Comparison of ENCODE assay signal across 10 cellular contexts in genomic region chr1:246632584-246633168, GRCh38.
A peak's percentile ranks its signal among the peaks of the same experiment; 100 is the strongest.
DNase-seq lines count a peak whose midpoint lies in the region; ATAC-seq, FAIRE-seq and TF ChIP-seq lines count a peak whose summit lies in the region.
"Had no signal": no experiment of that assay in that cellular context is flagged by ENCODE, and none has a peak within 500 bp of the region (broad histone marks: within the 10 kb centered on the region; RNA-seq: fewer than 3 reads in every experiment).

No MANE protein-coding gene starts in this region.

- intact Hi-C loops in HepG2 (cut with micrococcal nuclease; ENCODE audit: unreplicated experiment): no loop called here

- no peak for FAIRE-seq in HepG2 (lab: Jason Lieb, UNC)
- FAIRE-seq: GM12892 had no signal

- CTCF ChIA-PET in HepG2 (lab: Yijun Ruan, JAX; ENCODE audit: low intra/inter-chr PET ratio, low total read pairs): no interaction called here

- TF ChIP-seq RAD21 in HepG2 (CRISPR knock-in tag; IDR thresholded peaks at IDR 0.05): no peak

- ATAC-seq in HepG2 (no peak), upper lobe of left lung (ENCODE audit: low FRiP score in 2 of 2) (peak; percentile 54 to 67)

- DNase-seq in HFFc6: peak; percentile 96
- no peak for DNase-seq in HepG2 (ENCODE audit: low spot score)
- DNase-seq in upper lobe of left lung: no peak
- DNase-seq in occipital lobe (lab: John Stamatoyannopoulos, UW): no peak
- DNase-seq in suprapubic skin (ENCODE audit: low spot score in 2 of 2): no peak
- no peak for DNase-seq in activated effector memory CD4-positive, alpha-beta T cell treated with Interleukin-2 at 50 U/mL for 16 hours
- DNase-seq: central memory CD4-positive, alpha-beta T cell; NCI-H524 had no signal

- H3K4me3 ChIP-seq in HepG2 (replicated peaks in 1 of 3; ENCODE audit: insufficient read depth in 1 of 3, low read depth in 2 of 3, low read length in 3 of 3): no peak overlapping the region
- peak overlapping the region in 1 of 4 donors; percentile 4 for H3K4me3 ChIP-seq in upper lobe of left lung
- H3K4me3 ChIP-seq in suprapubic skin: no peak overlapping the region

- H3K27ac Mint-ChIP-seq in HFFc6 (peak overlapping the region; percentile 98), brain (peak overlapping the region in 4 of 5 experiments; percentile 31 to 63 (median 38))

- H3K36me3 ChIP-seq in HepG2 (replicated peaks in 1 of 2; ENCODE audit: control insufficient read depth in 1 of 2, insufficient read depth in 2 of 2, low read length in 2 of 2): peaks cover 3 to 30% of the 10 kb centered on the region in 2 experiments; a peak in 4 of 5 replicates
- peaks cover 0 to 35% (median 7%) of the 10 kb centered on the region in 4 donors for H3K36me3 ChIP-seq in upper lobe of left lung
- peaks cover 34% of the 10 kb centered on the region for H3K36me3 ChIP-seq in suprapubic skin

- H3K4me2 ChIP-seq in HepG2 (ENCODE audit: low read depth, low read length): no peak overlapping the region

- no peaks in the 10 kb centered on the region for H4K20me1 ChIP-seq in HepG2 (ENCODE audit: insufficient read depth, low read length)

- POLR2A ChIA-PET in HepG2 (lab: Yijun Ruan, JAX): no interaction called here

- no TSS peak for BruUV-seq in HepG2 (replicated peaks; lab: Mats Ljungman, UMichigan)

- H3K9me3 ChIP-seq in HepG2 (ENCODE audit: low read length) (no peaks in the 10 kb centered on the region), upper lobe of left lung (no peaks in the 10 kb centered on the region), suprapubic skin (no peaks in the 10 kb centered on the region)

- TF ChIP-seq CTCF in HFFc6 (IDR thresholded peaks at IDR 0.05): no peak
- TF ChIP-seq CTCF in brain (conservative IDR thresholded peaks at IDR 0.05): no peak
- no peak for TF ChIP-seq CTCF in HepG2 (CRISPR knock-in tag; IDR thresholded peaks at IDR 0.05)
- no peak for TF ChIP-seq CTCF in upper lobe of left lung (IDR thresholded peaks at IDR 0.05)
- TF ChIP-seq CTCF in suprapubic skin (IDR thresholded peaks at IDR 0.05): no peak

- H3K9ac ChIP-seq in HepG2 (ENCODE audit: insufficient read depth, low read depth, low read length): no peak overlapping the region

- in situ Hi-C loops in HepG2 (cut with HindIII; ENCODE audit: extremely low pct_ligation_motif_present, low pct_unique_long_range_greater_than_20kb): no loop called here

- H2AFZ ChIP-seq in HepG2 (ENCODE audit: low read length): no peak overlapping the region

- H3K4me3 Mint-ChIP-seq in HFFc6 (peak overlapping the region; percentile 86), brain (no peak overlapping the region)

- H3K27ac ChIP-seq in HepG2 (ENCODE audit: extremely low read length, insufficient read depth, low read length) (no peak overlapping the region), upper lobe of left lung (peak overlapping the region; percentile 43 to 68 (median 52)), suprapubic skin (no peak overlapping the region)

- H3K36me3 Mint-ChIP-seq in HFFc6 (ENCODE audit: low read depth) (peaks cover 31% of the 10 kb centered on the region), brain (peaks cover 18% of the 10 kb centered on the region)

- no peaks in the 10 kb centered on the region for H3K79me2 ChIP-seq in HepG2 (ENCODE audit: insufficient read depth, low read length)

- 98% methylated on average over 3 of the region's 3 CpGs for WGBS in HepG2 (ENCODE audit: low lambda C conversion rate)
- WGBS in upper lobe of left lung, 2 donors: 70 to 71% methylated on average over 3 of the region's 3 CpGs
- WGBS in suprapubic skin: 79% methylated on average over 3 of the region's 3 CpGs

- TF ChIP-seq EP300 in HepG2 (IDR thresholded peaks at IDR 0.05; ENCODE audit: low read depth in 2 of 2, low read length in 2 of 2): no peak
- no peak for TF ChIP-seq EP300 in HepG2 (CRISPR knock-in tag; IDR thresholded peaks at IDR 0.05; ENCODE audit: borderline replicate concordance)
- no peak for TF ChIP-seq EP300 in upper lobe of left lung (IDR thresholded peaks at IDR 0.05)
- TF ChIP-seq EP300 in suprapubic skin (IDR thresholded peaks at IDR 0.05): no peak

- H3K27me3 ChIP-seq in HepG2 (ENCODE audit: control insufficient read depth in 1 of 2, insufficient read depth in 2 of 2, low read length in 2 of 2) (no peaks in the 10 kb centered on the region), upper lobe of left lung (no peaks in the 10 kb centered on the region), suprapubic skin (no peaks in the 10 kb centered on the region)

- H3K27me3 Mint-ChIP-seq in HFFc6 (ENCODE audit: insufficient read depth) (no peaks in the 10 kb centered on the region), brain (no peaks in the 10 kb centered on the region)

- H3K4me1 ChIP-seq in HepG2 (ENCODE audit: insufficient read depth, low read length): no peaks in the 10 kb centered on the region
- H3K4me1 ChIP-seq in upper lobe of left lung: peaks cover 0 to 2% (median 0%) of the 10 kb centered on the region in 4 donors
- no peaks in the 10 kb centered on the region for H3K4me1 ChIP-seq in suprapubic skin

- H3K4me1 Mint-ChIP-seq in HFFc6 (ENCODE audit: low read depth): peaks cover 65% of the 10 kb centered on the region
- H3K4me1 Mint-ChIP-seq in brain: peaks cover 10% of the 10 kb centered on the region

- no peak for TF ChIP-seq POLR2A in HepG2 (IDR thresholded peaks at IDR 0.05; ENCODE audit: insufficient read depth in 1 of 2, low read depth in 2 of 2, low read length in 2 of 2)
- no peak for TF ChIP-seq POLR2A in upper lobe of left lung (IDR thresholded peaks at IDR 0.05)
- TF ChIP-seq POLR2A in suprapubic skin (IDR thresholded peaks at IDR 0.05): no peak

- no peaks in the 10 kb centered on the region for H3K9me3 Mint-ChIP-seq in HFFc6
- H3K9me3 Mint-ChIP-seq in brain: peaks cover 0 to 6% (median 0%) of the 10 kb centered on the region in 5 experiments

TF ChIP-seq in HepG2, 621 proteins besides CTCF, POLR2A, EP300 and RAD21:
- TF ChIP-seq MAFF (IDR thresholded peaks at IDR 0.05; ENCODE audit: low read depth, low read length) (0 out of 2 replicates have a peak, but pooled peaks have one; percentile 10), CHD4 (IDR thresholded peaks at IDR 0.05; ENCODE audit: borderline replicate concordance, low read length) (no peak), CEBPB (IDR thresholded peaks at IDR 0.05; ENCODE audit: borderline replicate concordance, low read depth, low read length) (peak; percentile 16; the same call in 1 of the 2 replicates)

Comparison
In these comparisons a context has a peak if more than half of its experiments do, and no peak if none do; other contexts are left out.
1. H3K27ac ChIP-seq: peak in upper lobe of left lung (4 of 4); none in HepG2 (single experiment) and suprapubic skin (single experiment).